Comparison of ENCODE assay signal across 15 cellular contexts in genomic region chr4:159185593-159186023, GRCh38.
DNase-seq lines count a peak whose midpoint lies in the region; ATAC-seq, FAIRE-seq and TF ChIP-seq lines count a peak whose summit lies in the region.
"Had no signal": no experiment of that assay in that cellular context is flagged by ENCODE, and none has a peak within 500 bp of the region (broad histone marks: within the 10 kb centered on the region; RNA-seq: fewer than 3 reads in every experiment).

No MANE protein-coding gene starts in this region.

- no peak overlapping the region for H3K4me3 Mint-ChIP-seq in chondrocyte (ENCODE audit: unreplicated experiment)
- H3K4me3 Mint-ChIP-seq: B cell; effector memory CD8-positive, alpha-beta T cell had no signal

- H3K9me3 Mint-ChIP-seq in chondrocyte (ENCODE audit: low read depth), result no peaks in the 10 kb centered on the region
- H3K9me3 Mint-ChIP-seq: effector memory CD8-positive, alpha-beta T cell had no signal

- DNase-seq in GM12891 (ENCODE audit: insufficient read length, low spot score) (no peak), chondrocyte (ENCODE audit: low spot score) (no peak), frontal cortex (ENCODE audit: low spot score in 2 of 2) (no peak), NCI-H1436 (lab: John Stamatoyannopoulos, UW) (no peak), activated gamma-delta T cell treated with Interleukin-2 at 50 U/mL for 16 hours (no peak)
- no peak for DNase-seq in central memory CD4-positive, alpha-beta T cell
- DNase-seq: activated CD4-positive, CD25-positive, alpha-beta regulatory T cell; activated T-cell treated with anti-CD3 and anti-CD28 coated beads, Interleukin-2, amount 50 U/mL, for 48 hours; DMS79 treated with DMSO at 0.1 percent for 48 hours; effector memory CD8-positive, alpha-beta T cell; stimulated activated CD4-positive, alpha-beta T cell treated with anti-CD3 and anti-CD28 coated beads, Interleukin-2, amount 100 ng/mL, for 48 hours; SW 1271 had no signal

- peaks cover 13% of the 10 kb centered on the region for H3K4me1 Mint-ChIP-seq in chondrocyte (ENCODE audit: low read depth)

- H3K27ac Mint-ChIP-seq in chondrocyte (ENCODE audit: unreplicated experiment), result peak overlapping the region; percentile 7
- H3K27ac Mint-ChIP-seq: B cell; effector memory CD8-positive, alpha-beta T cell had no signal

- ATAC-seq in GM21447 (IDR thresholded peaks at IDR 0.05; ENCODE audit: unreplicated experiment) (peak; percentile 73), HG03139 (IDR thresholded peaks at IDR 0.05; ENCODE audit: unreplicated experiment) (peak; percentile 55)
- ATAC-seq: effector memory CD8-positive, alpha-beta T cell had no signal

- TF ChIP-seq POLR2A in GM12891 (IDR thresholded peaks at IDR 0.05; ENCODE audit: low read depth, low read length), result no peak

- TF ChIP-seq CTCF in chondrocyte (IDR thresholded peaks at IDR 0.05), result no peak

- H3K27me3 Mint-ChIP-seq in chondrocyte (ENCODE audit: low read depth), result no peaks in the 10 kb centered on the region
- H3K27me3 Mint-ChIP-seq: B cell; effector memory CD8-positive, alpha-beta T cell had no signal

- peaks cover 1% of the 10 kb centered on the region for H3K36me3 Mint-ChIP-seq in chondrocyte (ENCODE audit: low read depth)

- FAIRE-seq in GM12891 (lab: Jason Lieb, UNC), result peak; percentile 33
- FAIRE-seq in frontal cortex (lab: Jason Lieb, UNC), result no peak

TF ChIP-seq in GM12891, 5 proteins besides CTCF, POLR2A, EP300 and RAD21:
- TF ChIP-seq POLR2AphosphoS5 (IDR thresholded peaks at IDR 0.05; ENCODE audit: low read depth, low read length), result no peak
- no peak for TF ChIP-seq POU2F2 (IDR thresholded peaks at IDR 0.05; ENCODE audit: low read depth, low read length)
- no peak for TF ChIP-seq TAF1 (IDR thresholded peaks at IDR 0.05; ENCODE audit: low read depth, low read length)
- no peak for TF ChIP-seq PAX5 (IDR thresholded peaks at IDR 0.05; ENCODE audit: insufficient read depth, low read length, severe bottlenecking)
- no peak for TF ChIP-seq SPI1 (IDR thresholded peaks at IDR 0.05; ENCODE audit: low read depth, low read length)
